23 cellular contexts compared by ENCODE assay signal in genomic region chr16:28301620-28302019, GRCh38. TPM values are rescaled to one million over a fixed set of nuclear protein-coding genes. Genes with fewer than 3 reads are reported as not detected.
DNase-seq lines count a peak whose midpoint lies in the region; ATAC-seq and TF ChIP-seq lines count a peak whose summit lies in the region.
"Had no signal": no experiment of that assay in that cellular context is flagged by ENCODE, and none has a peak within 500 bp of the region (broad histone marks: within the 10 kb centered on the region; RNA-seq: fewer than 3 reads in every experiment).

No MANE protein-coding gene starts in this region.

- H3K9me3 ChIP-seq in BLaER1 treated with 17β-estradiol and CSF1 and Interleukin-3, amounts not matched to agents 10 nM and 100 nM (replicated peaks in 1 of 11), result no peaks in the 10 kb centered on the region
- H3K9me3 ChIP-seq in spleen, result no peaks in the 10 kb centered on the region
- H3K9me3 ChIP-seq: Peyer's patch, SJCRH30 had no signal

- 80 to 91% (median 87%) methylated on average over 2 of the region's 2 CpGs for WGBS in spleen, 5 donors

- H3K9ac ChIP-seq in BLaER1 treated with 17β-estradiol and CSF1 and Interleukin-3, amounts not matched to agents 10 nM and 100 nM, result peak overlapping the region in 3 of 11 experiments; percentile 43 to 59 (median 45); a peak in 3 of 22 replicates
- H3K9ac ChIP-seq: GM23248 had no signal

- peaks cover 42% of the 10 kb centered on the region for H3K4me1 Mint-ChIP-seq in activated CD4-positive, alpha-beta T cell treated with anti-CD3 and anti-CD28 coated beads, Interleukin-2, amount 10 ng/mL, durations not matched to agents 7 days and 5 days
- H3K4me1 Mint-ChIP-seq in activated T-helper 17 cell treated with anti-CD3 and anti-CD28 coated beads, Interleukin-2, amount 50 U/mL, for 72 hours, result peaks cover 31% of the 10 kb centered on the region
- H3K4me1 Mint-ChIP-seq in naive thymus-derived CD8-positive, alpha-beta T cell, result peaks cover 41 to 93% (median 81%) of the 10 kb centered on the region in 4 donors

- H3K4me1 ChIP-seq in BLaER1 treated with 17β-estradiol and CSF1 and Interleukin-3, amounts not matched to agents 10 nM and 100 nM, result peaks cover 8 to 59% (median 50%) of the 10 kb centered on the region in 10 experiments
- H3K4me1 ChIP-seq in spleen, result peaks cover 0 to 15% (median 2%) of the 10 kb centered on the region in 6 donors
- H3K4me1 ChIP-seq: Peyer's patch, SJCRH30 had no signal

- H3K4me3 ChIP-seq in BLaER1 treated with 17β-estradiol and CSF1 and Interleukin-3, amounts not matched to agents 10 nM and 100 nM, result no peak overlapping the region
- no peak overlapping the region for H3K4me3 ChIP-seq in spleen
- H3K4me3 ChIP-seq: GM23248, Peyer's patch, SJCRH30 had no signal

- no peak for ATAC-seq in activated T-helper 17 cell treated with anti-CD3 and anti-CD28 coated beads, Interleukin-2, amount 50 U/mL, for 72 hours (replicated peaks)
- ATAC-seq in naive thymus-derived CD8-positive, alpha-beta T cell, result no peak

- POLR2A ChIA-PET in activated CD4-positive, alpha-beta T cell treated with anti-CD3 and anti-CD28 coated beads, Interleukin-2, amount 10 ng/mL, durations not matched to agents 7 days and 5 days (lab: Charles Lee), result no interaction called here
- POLR2A ChIA-PET in naive thymus-derived CD8-positive, alpha-beta T cell (lab: Charles Lee), result interaction anchor here (29.8 to 31.4 kb wide), 2 partner anchors 5 to 13 kb away, joined by 888 read pairs; partner anchors contain the start of gene SBK1

- H3K36me3 Mint-ChIP-seq in activated CD4-positive, alpha-beta T cell treated with anti-CD3 and anti-CD28 coated beads, Interleukin-2, amount 10 ng/mL, durations not matched to agents 7 days and 5 days (ENCODE audit: low read depth), result peaks cover 26% of the 10 kb centered on the region
- H3K36me3 Mint-ChIP-seq in activated T-helper 17 cell treated with anti-CD3 and anti-CD28 coated beads, Interleukin-2, amount 50 U/mL, for 72 hours (ENCODE audit: low read depth), result peaks cover 6% of the 10 kb centered on the region
- peaks cover 0 to 28% (median 13%) of the 10 kb centered on the region in 3 donors for H3K36me3 Mint-ChIP-seq in naive thymus-derived CD8-positive, alpha-beta T cell

- H3K27me3 Mint-ChIP-seq in activated CD4-positive, alpha-beta T cell treated with anti-CD3 and anti-CD28 coated beads, Interleukin-2, amount 10 ng/mL, durations not matched to agents 7 days and 5 days, result no peaks in the 10 kb centered on the region
- no peaks in the 10 kb centered on the region for H3K27me3 Mint-ChIP-seq in activated T-helper 17 cell treated with anti-CD3 and anti-CD28 coated beads, Interleukin-2, amount 50 U/mL, for 72 hours
- H3K27me3 Mint-ChIP-seq in naive thymus-derived CD8-positive, alpha-beta T cell, result no peaks in the 10 kb centered on the region

- TF ChIP-seq CTCF in spleen (IDR thresholded peaks at IDR 0.05 in 8 of 11, conservative IDR thresholded peaks at IDR 0.05 in 3 of 11), result no peak

- H4K20me1 ChIP-seq in BLaER1 treated with 17β-estradiol and CSF1 and Interleukin-3, amounts not matched to agents 10 nM and 100 nM, result peaks cover 0 to 97% (median 74%) of the 10 kb centered on the region in 11 experiments; a peak in 17 of 22 replicates

- H3K4me2 ChIP-seq in BLaER1 treated with 17β-estradiol and CSF1 and Interleukin-3, amounts not matched to agents 10 nM and 100 nM, result peak overlapping the region in 7 of 11 experiments; percentile 65 to 87 (median 76); a peak in 13 of 22 replicates

- peaks cover 0 to 84% (median 54%) of the 10 kb centered on the region in 11 experiments; a peak in 16 of 22 replicates for H3K36me3 ChIP-seq in BLaER1 treated with 17β-estradiol and CSF1 and Interleukin-3, amounts not matched to agents 10 nM and 100 nM
- no peaks in the 10 kb centered on the region for H3K36me3 ChIP-seq in spleen
- H3K36me3 ChIP-seq: Peyer's patch, SJCRH30 had no signal

- CTCF ChIA-PET in activated CD4-positive, alpha-beta T cell treated with anti-CD3 and anti-CD28 coated beads, Interleukin-2, amount 10 ng/mL, durations not matched to agents 7 days and 5 days (lab: Charles Lee), result interaction anchor here (1.1 kb wide), 1 partner anchor 24 kb away, joined by 4 read pairs; no protein-coding TSS in a partner anchor

- no peak for TF ChIP-seq POLR2A in spleen (IDR thresholded peaks at IDR 0.05)

- peak overlapping the region; percentile 37 for H3K27ac Mint-ChIP-seq in activated CD4-positive, alpha-beta T cell treated with anti-CD3 and anti-CD28 coated beads, Interleukin-2, amount 10 ng/mL, durations not matched to agents 7 days and 5 days
- H3K27ac Mint-ChIP-seq in activated T-helper 17 cell treated with anti-CD3 and anti-CD28 coated beads, Interleukin-2, amount 50 U/mL, for 72 hours, result peak overlapping the region; percentile 54
- H3K27ac Mint-ChIP-seq in naive thymus-derived CD8-positive, alpha-beta T cell, result peak overlapping the region; percentile 43 to 93 (median 76)

- H3K27ac ChIP-seq in BLaER1 treated with 17β-estradiol and CSF1 and Interleukin-3, amounts not matched to agents 10 nM and 100 nM, result 0 out of 22 replicates have a peak overlapping the region, but pooled peaks of 2 of the 11 experiments have one; percentile 34 to 47
- H3K27ac ChIP-seq in spleen, result no peak overlapping the region
- H3K27ac ChIP-seq: 22Rv1, C4-2B, GM23248, Peyer's patch, SJCRH30 had no signal

- no peak overlapping the region for H3K4me3 Mint-ChIP-seq in activated CD4-positive, alpha-beta T cell treated with anti-CD3 and anti-CD28 coated beads, Interleukin-2, amount 10 ng/mL, durations not matched to agents 7 days and 5 days
- no peak overlapping the region for H3K4me3 Mint-ChIP-seq in activated T-helper 17 cell treated with anti-CD3 and anti-CD28 coated beads, Interleukin-2, amount 50 U/mL, for 72 hours
- no peak overlapping the region for H3K4me3 Mint-ChIP-seq in naive thymus-derived CD8-positive, alpha-beta T cell
- H3K4me3 Mint-ChIP-seq: H9 had no signal

- intact Hi-C loops in spleen (cut with DNase I; ENCODE audit: low total_unique reads), result no loop called here

- H3K9me3 Mint-ChIP-seq in activated CD4-positive, alpha-beta T cell treated with anti-CD3 and anti-CD28 coated beads, Interleukin-2, amount 10 ng/mL, durations not matched to agents 7 days and 5 days, result no peaks in the 10 kb centered on the region
- no peaks in the 10 kb centered on the region for H3K9me3 Mint-ChIP-seq in activated T-helper 17 cell treated with anti-CD3 and anti-CD28 coated beads, Interleukin-2, amount 50 U/mL, for 72 hours
- no peaks in the 10 kb centered on the region for H3K9me3 Mint-ChIP-seq in naive thymus-derived CD8-positive, alpha-beta T cell
- H3K9me3 Mint-ChIP-seq: H9 had no signal

- no peaks in the 10 kb centered on the region for H3K27me3 ChIP-seq in BLaER1 treated with 17β-estradiol and CSF1 and Interleukin-3, amounts not matched to agents 10 nM and 100 nM
- H3K27me3 ChIP-seq in spleen (replicated peaks in 1 of 7), result no peaks in the 10 kb centered on the region
- H3K27me3 ChIP-seq: Peyer's patch, SJCRH30 had no signal

- DNase-seq in activated CD4-positive, alpha-beta T cell treated with anti-CD3 and anti-CD28 coated beads, Interleukin-2, amount 10 ng/mL, durations not matched to agents 7 days and 5 days, result no peak
- DNase-seq in activated CD4-positive, alpha-beta T cell treated with anti-CD3 and anti-CD28 coated beads for 1 hour, result no peak
- DNase-seq in naive thymus-derived CD8-positive, alpha-beta T cell, result no peak
- no peak for DNase-seq in NCI-H748 (lab: John Stamatoyannopoulos, UW; ENCODE audit: unreplicated experiment)
- DNase-seq in spleen, result no peak
- no peak for DNase-seq in cerebellar cortex (ENCODE audit: low spot score)
- DNase-seq: ACHN, DMS79, GM23248, H9, KBM-7, NCI-H1092, NCI-H1436 treated with DMSO at 0.1 percent for 48 hours, NCI-H2029, NCI-H2227 treated with DMSO at 0.1 percent for 48 hours, NCI-H510A, NCI-H774, Peyer's patch, SJCRH30 had no signal

RNA-seq across cellular contexts. Expression of gene SBK1, which starts 9.3 kb away (rescaled TPM):
- 10 to 100 TPM; 17.9 to 19.4 TPM for total RNA-seq in activated CD4-positive, alpha-beta T cell treated with anti-CD3 and anti-CD28 coated beads, Interleukin-2, amount 10 ng/mL, durations not matched to agents 7 days and 5 days
- total RNA-seq in activated T-helper 17 cell treated with anti-CD3 and anti-CD28 coated beads, Interleukin-2, amount 50 U/mL, for 72 hours, result 10 to 100 TPM in 1 of 2 donors, 1 to 10 TPM in 1; 1.7 to 17.6 TPM
- 10 to 100 TPM; 20.6 to 21.3 TPM for total RNA-seq in naive thymus-derived CD8-positive, alpha-beta T cell
- 10 to 100 TPM in 1 of 3 donors, 1 to 10 TPM in 2; 5.7 to 19.9 (median 7.4) TPM for polyA plus RNA-seq in naive thymus-derived CD8-positive, alpha-beta T cell
- 1 to 10 TPM; 1.0 to 2.8 (median 2.1) TPM for total RNA-seq in spleen
- under 1 TPM; 0.30 to 0.70 (median 0.46) TPM for polyA plus RNA-seq in spleen
- total RNA-seq: GM23248 had no signal
- polyA plus RNA-seq: GM23248 had no signal
